ENCODE assay signal across 8 cellular contexts in genomic region chr2:148643998-148644884, GRCh38. TPM values are rescaled to one million over a fixed set of nuclear protein-coding genes. Genes with fewer than 3 reads are reported as not detected.
DNase-seq lines count a peak whose midpoint lies in the region; ATAC-seq and TF ChIP-seq lines count a peak whose summit lies in the region.

A gene with protein sequence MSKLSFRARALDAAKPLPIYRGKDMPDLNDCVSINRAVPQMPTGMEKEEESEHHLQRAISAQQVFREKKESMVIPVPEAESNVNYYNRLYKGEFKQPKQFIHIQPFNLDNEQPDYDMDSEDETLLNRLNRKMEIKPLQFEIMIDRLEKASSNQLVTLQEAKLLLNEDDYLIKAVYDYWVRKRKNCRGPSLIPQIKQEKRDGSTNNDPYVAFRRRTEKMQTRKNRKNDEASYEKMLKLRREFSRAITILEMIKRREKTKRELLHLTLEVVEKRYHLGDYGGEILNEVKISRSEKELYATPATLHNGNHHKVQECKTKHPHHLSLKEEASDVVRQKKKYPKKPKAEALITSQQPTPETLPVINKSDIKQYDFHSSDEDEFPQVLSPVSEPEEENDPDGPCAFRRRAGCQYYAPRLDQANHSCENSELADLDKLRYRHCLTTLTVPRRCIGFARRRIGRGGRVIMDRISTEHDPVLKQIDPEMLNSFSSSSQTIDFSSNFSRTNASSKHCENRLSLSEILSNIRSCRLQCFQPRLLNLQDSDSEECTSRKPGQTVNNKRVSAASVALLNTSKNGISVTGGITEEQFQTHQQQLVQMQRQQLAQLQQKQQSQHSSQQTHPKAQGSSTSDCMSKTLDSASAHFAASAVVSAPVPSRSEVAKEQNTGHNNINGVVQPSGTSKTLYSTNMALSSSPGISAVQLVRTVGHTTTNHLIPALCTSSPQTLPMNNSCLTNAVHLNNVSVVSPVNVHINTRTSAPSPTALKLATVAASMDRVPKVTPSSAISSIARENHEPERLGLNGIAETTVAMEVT (plus strand): TSS chr2:148644751. CDS start chr2:148645018, 267 bp downstream.

- CTCF ChIA-PET in T-cell (lab: Charles Lee): interaction anchor here (0.6 to 2.4 kb wide), 7 partner anchors 16 to 375 kb away, joined by 3 to 8 read pairs (median 3); no protein-coding TSS in a partner anchor

- peaks cover 0 to 46% (median 21%) of the 10 kb centered on the region in 12 donors for H3K4me1 ChIP-seq in heart left ventricle

- H3K9me3 Mint-ChIP-seq in T-cell (no peaks in the 10 kb centered on the region), type B pancreatic cell (no peaks in the 10 kb centered on the region)

- H3K36me3 ChIP-seq in heart left ventricle: no peaks in the 10 kb centered on the region

- TF ChIP-seq POLR2A in heart left ventricle (IDR thresholded peaks at IDR 0.05): peak in 1 of 2 donors; percentile 59

- H3K36me3 Mint-ChIP-seq in T-cell (peaks cover 11% of the 10 kb centered on the region), type B pancreatic cell (peaks cover 10% of the 10 kb centered on the region)

- POLR2A ChIA-PET in T-cell (lab: Charles Lee): interaction anchor here (0.6 to 1.3 kb wide), 5 partner anchors 80 to 702 kb away, joined by 3 to 9 read pairs (median 3); partner anchors contain the start of genes MBD5 (in 1 of the 2) and ORC4 (in 1 of the 2)

- intact Hi-C loops in heart left ventricle (cut with DNase I): loop anchor here in 7 of 10 donors (2.0 to 10.0 kb wide), 11 partner anchors 27 to 639 kb away; partner anchors contain the start of genes KIF5C (in 1 of the 7), MBD5 (in 1 of the 7) and ORC4 (in 1 of the 7)
- intact Hi-C loops in posterior cingulate gyrus (cut with DNase I): loop anchor here (2.0 kb wide), 1 partner anchor 231 kb away; the partner anchor contains the start of gene KIF5C

- H3K27ac ChIP-seq in adipose tissue (ENCODE audit: low read depth, low read length) (peak within 1 kb of the TSS; percentile 87), heart left ventricle (peak within 1 kb of the TSS; percentile 98 to 100 (median 100))

- H3K4me3 ChIP-seq in GM12864 (ENCODE audit: low read depth, low read length) (peak within 1 kb of the TSS; percentile 69), heart left ventricle (peak within 1 kb of the TSS; percentile 77 to 99 (median 90))

- H3K4me1 Mint-ChIP-seq in T-cell: peaks cover 36 to 41% (median 37%) of the 10 kb centered on the region in 3 donors
- peaks cover 20% of the 10 kb centered on the region for H3K4me1 Mint-ChIP-seq in type B pancreatic cell (ENCODE audit: unreplicated experiment)

- H3K27ac Mint-ChIP-seq in T-cell: peak within 1 kb of the TSS; percentile 94 to 97
- peak within 1 kb of the TSS; percentile 93 for H3K27ac Mint-ChIP-seq in type B pancreatic cell

- H3K27me3 Mint-ChIP-seq in T-cell (no peaks in the 10 kb centered on the region), type B pancreatic cell (peaks cover 3% of the 10 kb centered on the region)

- no peaks in the 10 kb centered on the region for H3K9me3 ChIP-seq in heart left ventricle

- H3K4me3 Mint-ChIP-seq in T-cell (peak within 1 kb of the TSS; percentile 85 to 96 (median 93)), type B pancreatic cell (peak within 1 kb of the TSS; percentile 98)

- ATAC-seq in HG02588 (IDR thresholded peaks at IDR 0.05; ENCODE audit: unreplicated experiment): peak; percentile 59
- peak; percentile 61 to 68 (median 66) for ATAC-seq in T-cell (replicated peaks in 1 of 4)
- peak; percentile 63 to 94 (median 86) for ATAC-seq in heart left ventricle

- peak; percentile 56 for DNase-seq in GM12864 (ENCODE audit: low read depth)
- DNase-seq in NCI-H1092 treated with DMSO at 0.1 percent for 48 hours (lab: John Stamatoyannopoulos, UW): peak; percentile 71
- peak; percentile 69 to 90 (median 83) for DNase-seq in T-cell
- peak; percentile 89 to 95 (median 91) for DNase-seq in heart left ventricle
- peak; percentile 80 to 98 (median 86) for DNase-seq in posterior cingulate gyrus
- DNase-seq in type B pancreatic cell (ENCODE audit: extremely low spot score, unreplicated experiment): peak; percentile 96

- WGBS in adipose tissue, 3 donors: 0 to 1% (median 0%) methylated on average over 67 to 93 of the region's 94 CpGs
- 0 to 1% (median 0%) methylated on average over 28 to 94 of the region's 94 CpGs for WGBS in heart left ventricle, 4 donors

- TF ChIP-seq CTCF in GM12864 (IDR thresholded peaks at IDR 0.05; ENCODE audit: low read depth, low read length, missing control alignments) (no peak), heart left ventricle (IDR thresholded peaks at IDR 0.05) (peak in 1 of 12 donors; percentile 16), type B pancreatic cell (conservative IDR thresholded peaks at IDR 0.05) (no peak)

- no peaks in the 10 kb centered on the region for H3K27me3 ChIP-seq in heart left ventricle

RNA-seq across cellular contexts. Expression of the gene that starts here (rescaled TPM):
- total RNA-seq in T-cell (10 to 100 TPM; 54.3 to 84.3 (median 66.9) TPM), heart left ventricle (10 to 100 TPM; 13.4 to 27.1 (median 19.9) TPM), type B pancreatic cell (ENCODE audit: low replicate concordance) (34.8 and 35.9 TPM in 2 replicates)
- polyA plus RNA-seq in adipose tissue (10 to 100 TPM in 2 of 3 donors, 1 to 10 TPM in 1; 5.1 to 17.7 (median 13.2) TPM), heart left ventricle (1 to 10 TPM; 5.6 to 9.7 TPM)

Comparison
In these comparisons a context has a peak if more than half of its experiments do, and no peak if none do; other contexts are left out.
1. Peak in every context shown above with its lines: DNase-seq, ATAC-seq, H3K4me3 ChIP-seq and H3K27ac ChIP-seq.